In the genomic region with DNA sequence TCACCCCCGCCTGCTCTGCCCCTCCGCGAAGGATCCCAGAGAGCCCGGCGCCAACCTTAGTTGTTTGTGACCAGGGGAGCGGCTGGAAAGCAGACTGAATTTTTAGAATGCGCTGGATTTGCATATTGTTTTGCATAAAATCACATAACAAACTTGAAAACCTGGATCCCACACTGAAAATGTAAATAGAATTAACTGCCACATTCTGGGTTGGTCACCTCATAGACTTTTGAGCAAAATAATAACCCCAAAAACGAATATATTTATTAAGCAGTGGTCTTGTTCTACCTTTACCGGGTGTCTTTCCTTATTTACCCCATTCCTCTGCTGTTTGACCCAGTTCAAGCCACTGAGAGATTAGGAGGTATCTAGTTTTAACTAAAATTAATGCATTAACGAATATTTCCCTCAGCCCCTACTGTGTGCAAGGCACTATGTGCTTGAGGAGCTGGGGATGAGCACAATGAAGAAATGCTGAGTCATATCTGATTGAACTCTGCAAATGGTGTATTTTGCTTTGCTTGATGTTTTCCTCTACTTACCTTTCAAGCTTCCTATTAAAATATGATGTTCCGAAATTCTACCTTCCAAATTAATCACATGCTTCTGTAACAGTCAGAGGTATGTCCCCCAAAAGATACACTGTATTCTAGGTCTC, we compare ENCODE assay signal across 8 cellular contexts. TPM values are rescaled to one million over a fixed set of nuclear protein-coding genes. Genes with fewer than 3 reads are reported as not detected.
DNase-seq lines count a peak whose midpoint lies in the region; ATAC-seq and TF ChIP-seq lines count a peak whose summit lies in the region.

No MANE protein-coding gene starts in this region.

- no peaks in the 10 kb centered on the region for H3K9me3 ChIP-seq in prostate gland

- DNase-seq in GM12865 (ENCODE audit: low read depth), result no peak
- peak; percentile 74 for DNase-seq in NCI-H82 treated with DMSO at 0.1 percent for 48 hours (lab: John Stamatoyannopoulos, UW; ENCODE audit: unreplicated experiment)
- DNase-seq in epidermal melanocyte (ENCODE audit: insufficient read length, low spot score), result peak; percentile 78
- DNase-seq in prostate gland (ENCODE audit: low spot score), result no peak

- TF ChIP-seq POLR2A in prostate gland (IDR thresholded peaks at IDR 0.05) (no peak), GM18505 (IDR thresholded peaks at IDR 0.05; ENCODE audit: borderline replicate concordance, extremely low read depth, insufficient read depth, insufficient read length) (no peak)

- 13% methylated on average over 10 of the region's 11 CpGs for WGBS in prostate gland

- H3K36me3 ChIP-seq in prostate gland, result no peaks in the 10 kb centered on the region

- TF ChIP-seq CTCF in GM12865 (IDR thresholded peaks at IDR 0.05; ENCODE audit: insufficient read depth, low read depth, low read length, missing control alignments), result no peak
- no peak for TF ChIP-seq CTCF in prostate gland (IDR thresholded peaks at IDR 0.05)

- no peak overlapping the region for H3K27ac ChIP-seq in prostate gland

- H3K4me1 ChIP-seq in prostate gland (replicated peaks), result peaks cover 5% of the 10 kb centered on the region

- ATAC-seq in GM18505 (IDR thresholded peaks at IDR 0.05; ENCODE audit: unreplicated experiment), result no peak
- no peak for ATAC-seq in GM18520 (IDR thresholded peaks at IDR 0.05; ENCODE audit: unreplicated experiment)
- no peak for ATAC-seq in GM18498 (IDR thresholded peaks at IDR 0.05; ENCODE audit: unreplicated experiment)
- ATAC-seq in HG03139 (IDR thresholded peaks at IDR 0.05; ENCODE audit: unreplicated experiment), result no peak

- H3K4me3 ChIP-seq in GM12865 (ENCODE audit: low read depth, low read length), result peak overlapping the region; percentile 22
- H3K4me3 ChIP-seq in prostate gland, result peak overlapping the region; percentile 33 to 39

- intact Hi-C loops in prostate gland (cut with DNase I), result loop anchor here (5.0 to 10.0 kb wide), 2 partner anchors 109 to 143 kb away; no protein-coding TSS in a partner anchor

- no peaks in the 10 kb centered on the region for H3K27me3 ChIP-seq in prostate gland (replicated peaks; ENCODE audit: insufficient read depth)

RNA-seq across cellular contexts. Expression of gene EGLN3, which starts 0.4 kb away (rescaled TPM):
- total RNA-seq in prostate gland, result 1 to 10 TPM; 6.1 to 6.8 TPM

Comparison
In these comparisons a context has a peak if more than half of its experiments do, and no peak if none do; other contexts are left out.
1. DNase-seq: peak in NCI-H82 treated with DMSO at 0.1 percent for 48 hours (single experiment) and epidermal melanocyte (single experiment); none in GM12865 (single experiment) and prostate gland (single experiment).